In the genomic region with DNA sequence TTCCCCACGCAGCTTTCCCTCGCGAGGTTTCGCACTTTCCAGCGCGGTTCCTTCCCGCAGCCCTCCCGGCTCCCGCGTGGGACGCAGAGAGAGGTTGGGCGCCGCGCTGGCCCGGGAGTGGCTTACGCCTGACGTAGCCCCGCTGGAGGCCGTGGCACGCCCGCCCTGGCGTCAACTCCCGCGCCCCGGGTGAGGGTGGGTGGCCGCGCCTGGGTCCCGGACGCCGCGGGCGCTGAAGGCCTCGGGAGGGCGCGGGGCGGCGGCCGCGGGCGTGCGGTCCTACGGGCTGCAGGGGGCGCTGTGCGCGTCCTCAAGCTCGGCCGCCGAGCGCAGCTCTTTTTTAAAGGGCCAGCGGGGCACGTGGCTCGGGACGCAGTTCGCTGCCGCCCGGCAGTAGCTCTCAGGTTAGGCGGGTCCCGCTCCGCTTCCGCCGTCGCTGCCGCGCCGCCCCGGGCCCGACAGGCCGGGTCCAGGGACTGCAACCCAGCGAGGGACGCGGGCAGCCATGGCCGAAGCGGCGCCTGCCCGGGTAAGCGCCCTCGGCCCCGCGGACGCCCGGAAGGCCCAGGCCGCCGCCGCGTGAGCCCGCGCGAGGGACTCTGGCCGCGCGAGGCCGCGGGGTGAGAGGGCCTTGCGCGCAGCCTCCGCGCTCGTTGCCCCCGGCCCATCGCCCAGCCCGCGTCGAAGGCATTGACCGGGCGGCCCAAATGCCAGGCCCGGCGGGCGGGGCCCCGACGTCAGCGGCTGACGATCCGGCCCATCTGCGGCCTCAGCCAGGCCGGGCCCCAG, we compare ENCODE assay signal across 7 cellular contexts. TPM values are rescaled to one million over a fixed set of nuclear protein-coding genes. Genes with fewer than 3 reads are reported as not detected.
A peak's percentile ranks its signal among the peaks of the same experiment; 100 is the strongest.
DNase-seq lines count a peak whose midpoint lies in the region; ATAC-seq and TF ChIP-seq lines count a peak whose summit lies in the region.

A gene (plus strand): TSS at position 368 of the 789 bp plus-strand sequence. CDS start 138 bp downstream, at position 506.

- WGBS in sigmoid colon, 2 donors, result 0 to 1% methylated on average over 115 of the region's 115 CpGs

- TF ChIP-seq POLR2A in sigmoid colon (IDR thresholded peaks at IDR 0.05), result no peak

- no peak for TF ChIP-seq EP300 in sigmoid colon (IDR thresholded peaks at IDR 0.05)

- peak; percentile 62 for DNase-seq in NCI-H146 treated with DMSO at 0.1 percent for 48 hours (lab: John Stamatoyannopoulos, UW; ENCODE audit: unreplicated experiment)
- DNase-seq in T1000 (lab: John Stamatoyannopoulos, UW), result peak; percentile 74
- peak; percentile 92 for DNase-seq in astrocyte of the spinal cord (ENCODE audit: low read depth, low spot score)
- peak; percentile 45 for DNase-seq in iPS DF 19.7 (ENCODE audit: low read depth, low spot score)
- DNase-seq in sigmoid colon, result peak; percentile 93

- peaks cover 9 to 21% (median 11%) of the 10 kb centered on the region in 4 donors for H3K36me3 ChIP-seq in sigmoid colon

- H3K27me3 ChIP-seq in sigmoid colon, result no peaks in the 10 kb centered on the region

- in situ Hi-C loops in astrocyte of the spinal cord (cut with HindIII; ENCODE audit: low sequenced_read_pairs), result no loop called here

- H3K4me3 ChIP-seq in astrocyte of the spinal cord (ENCODE audit: low read depth, low read length) (peak within 1 kb of the TSS; percentile 57), sigmoid colon (peak within 1 kb of the TSS; percentile 28 to 75 (median 64))

- H3K27ac ChIP-seq in sigmoid colon, result peak within 1 kb of the TSS; percentile 90 to 97 (median 93)

- no peaks in the 10 kb centered on the region for H3K9me3 ChIP-seq in sigmoid colon

- TF ChIP-seq CTCF in astrocyte of the spinal cord (IDR thresholded peaks at IDR 0.05; ENCODE audit: low read depth, low read length), result peak; percentile 60
- TF ChIP-seq CTCF in sigmoid colon (IDR thresholded peaks at IDR 0.05), result peak in 2 of 4 experiments; percentile 31 to 87

- intact Hi-C loops in sigmoid colon (cut with DNase I), result loop anchor here (1.0 to 10.0 kb wide), 6 partner anchors 23 to 1143 kb away; a partner anchor contains a TSS

- H3K4me1 ChIP-seq in sigmoid colon, result peaks cover 0 to 26% (median 22%) of the 10 kb centered on the region in 4 donors

- ATAC-seq in GM18502 (IDR thresholded peaks at IDR 0.05; ENCODE audit: poor library complexity, unreplicated experiment), result peak; percentile 88
- ATAC-seq in HG02884 (IDR thresholded peaks at IDR 0.05; ENCODE audit: unreplicated experiment), result peak; percentile 82

RNA-seq across cellular contexts. Expression of the gene that starts here (rescaled TPM):
- total RNA-seq in sigmoid colon, result 10 to 100 TPM in 3 of 4 donors, 1 to 10 TPM in 1; 8.4 to 15.2 (median 11.3) TPM
- 1 to 10 TPM; 1.2 to 9.4 (median 2.4) TPM for polyA plus RNA-seq in sigmoid colon

Comparison
In these comparisons a context has a peak if more than half of its experiments do, and no peak if none do; other contexts are left out.
1. Peak in every context shown above with its lines: DNase-seq, ATAC-seq, H3K4me3 ChIP-seq and H3K27ac ChIP-seq.